In genomic region chr18:3593904-3594759, GRCh38 we compare ENCODE assay signal across 8 cellular contexts.
A peak's percentile ranks its signal among the peaks of the same experiment; 100 is the strongest.
DNase-seq lines count a peak whose midpoint lies in the region; ATAC-seq and TF ChIP-seq lines count a peak whose summit lies in the region.

No MANE protein-coding gene starts in this region.

- H3K4me1 ChIP-seq in ACC112 (ENCODE audit: control insufficient read depth, insufficient read depth, low read length, unreplicated experiment) (peaks cover 42% of the 10 kb centered on the region), iPS-18a (ENCODE audit: control insufficient read depth, low read depth, low read length) (peaks cover 39% of the 10 kb centered on the region), skeletal muscle tissue (ENCODE audit: control insufficient read depth in 3 of 3, insufficient read depth in 3 of 3, low read length in 3 of 3) (peaks cover 34 to 46% (median 36%) of the 10 kb centered on the region in 3 donors)

- peak overlapping the region; percentile 97 for H3K27ac ChIP-seq in ACC112 (ENCODE audit: low read depth, low read length)
- peak overlapping the region; percentile 95 for H3K27ac ChIP-seq in brain microvascular endothelial cell
- no peak overlapping the region for H3K27ac ChIP-seq in iPS-18a (ENCODE audit: low read length)
- peak overlapping the region; percentile 93 for H3K27ac ChIP-seq in skeletal muscle tissue (ENCODE audit: low read depth, low read length)

- H3K9me3 ChIP-seq in iPS-18a (ENCODE audit: control insufficient read depth, low read depth, low read length) (no peaks in the 10 kb centered on the region), skeletal muscle tissue (ENCODE audit: control insufficient read depth in 3 of 3, low read length in 3 of 3) (no peaks in the 10 kb centered on the region)

- H3K79me2 ChIP-seq in ACC112 (ENCODE audit: control insufficient read depth, insufficient read depth, low read length, unreplicated experiment), result peaks cover 24% of the 10 kb centered on the region

- H2AFZ ChIP-seq in ACC112 (ENCODE audit: low read length, unreplicated experiment), result peak overlapping the region; percentile 63

- ATAC-seq in HG03064 (IDR thresholded peaks at IDR 0.05; ENCODE audit: low read depth, unreplicated experiment), result peak; percentile 52

- H3K4me3 ChIP-seq in ACC112 (ENCODE audit: low read depth, low read length), result peak overlapping the region; percentile 80
- peak overlapping the region; percentile 65 for H3K4me3 ChIP-seq in brain microvascular endothelial cell (ENCODE audit: low read depth, low read length)
- peak overlapping the region; percentile 59 for H3K4me3 ChIP-seq in iPS-18a (ENCODE audit: low read length)
- H3K4me3 ChIP-seq in skeletal muscle tissue (ENCODE audit: low read length in 3 of 3), result peak overlapping the region; percentile 80 to 84 (median 80)

- in situ Hi-C loops in brain microvascular endothelial cell (cut with HindIII; ENCODE audit: low pct_ligation_motif_present, low sequenced_read_pairs), result no loop called here

- DNase-seq in NCI-H2107 (lab: John Stamatoyannopoulos, UW) (peak; percentile 76), UCSD-AML1 (lab: John Stamatoyannopoulos, UW; ENCODE audit: unreplicated experiment) (peak; percentile 88), brain microvascular endothelial cell (peak; percentile 95)

- H3K27me3 ChIP-seq in ACC112 (ENCODE audit: insufficient read depth, low read length) (no peaks in the 10 kb centered on the region), brain microvascular endothelial cell (replicated peaks) (no peaks in the 10 kb centered on the region), iPS-18a (ENCODE audit: control insufficient read depth, insufficient read depth, low read length) (peaks cover 17% of the 10 kb centered on the region), skeletal muscle tissue (ENCODE audit: control insufficient read depth in 3 of 3, insufficient read depth in 3 of 3, low read length in 3 of 3) (no peaks in the 10 kb centered on the region)

- H3K9ac ChIP-seq in iPS-18a (ENCODE audit: low read length) (peak overlapping the region; percentile 45), skeletal muscle tissue (ENCODE audit: low read depth in 1 of 3, low read length in 3 of 3) (peak overlapping the region; percentile 84 to 91 (median 85))

- H3K36me3 ChIP-seq in ACC112 (ENCODE audit: insufficient read depth, low read length) (peaks cover 8% of the 10 kb centered on the region; the same call in 1 of the 2 replicates), brain microvascular endothelial cell (replicated peaks) (peaks cover 4% of the 10 kb centered on the region), iPS-18a (ENCODE audit: control insufficient read depth, low read depth, low read length) (no peaks in the 10 kb centered on the region), skeletal muscle tissue (ENCODE audit: control insufficient read depth in 3 of 3, insufficient read depth in 3 of 3, low read length in 3 of 3) (no peaks in the 10 kb centered on the region)

- peak; percentile 88 for TF ChIP-seq CTCF in brain microvascular endothelial cell (IDR thresholded peaks at IDR 0.05; ENCODE audit: low read depth, low read length, missing control alignments)

- peak; percentile 50 for TF ChIP-seq POLR2A in GM18526 (IDR thresholded peaks at IDR 0.05; ENCODE audit: extremely low read depth, insufficient read length)
